Comparison of ENCODE assay signal across 34 cellular contexts in the genomic region with DNA sequence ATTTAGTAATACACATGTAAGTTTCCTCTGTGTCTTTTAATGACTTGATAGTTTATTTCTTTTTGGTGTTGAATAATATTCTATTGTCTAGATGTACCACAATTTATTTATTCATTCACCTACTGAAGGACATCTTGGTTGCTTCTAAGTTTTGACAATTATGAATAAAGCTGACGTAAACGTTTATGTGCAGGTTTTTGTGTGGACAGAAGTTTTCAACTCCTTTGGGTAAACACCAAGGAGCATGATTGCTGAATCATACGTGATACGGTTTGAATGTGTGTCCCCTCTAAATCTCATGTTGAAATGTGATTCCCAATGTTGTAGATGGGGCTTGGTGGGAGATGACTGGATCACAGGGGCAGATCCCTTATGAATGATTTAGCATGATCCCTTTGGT. TPM values are rescaled to one million over a fixed set of nuclear protein-coding genes. Genes with fewer than 3 reads are reported as not detected.
"Had no signal": no experiment of that assay in that cellular context is flagged by ENCODE, and none has a peak within 500 bp of the region (broad histone marks: within the 10 kb centered on the region; RNA-seq: fewer than 3 reads in every experiment).

No MANE protein-coding gene starts in this region.

- ATAC-seq: activated naive CD4-positive, alpha-beta T cell treated with anti-CD3 and anti-CD28 coated beads, Interleukin-2, amount 50 U/mL, for 72 hours; activated naive CD8-positive, alpha-beta T cell treated with anti-CD3 and anti-CD28 coated beads, Interleukin-2, amount 50 U/mL, for 24 hours; activated T-cell treated with anti-CD3 and anti-CD28 coated beads, Interleukin-2, amount 50 U/mL, for 4 hours; activated T-cell treated with anti-CD3 and anti-CD28 coated beads, Interleukin-2, amount 50 U/mL, for 72 hours; activated T-helper 17 cell treated with anti-CD3 and anti-CD28 coated beads, Interleukin-2, amount 50 U/mL, for 72 hours; body of pancreas had no signal

- FAIRE-seq: astrocyte, bronchial epithelial cell had no signal

- H3K4me1 ChIP-seq: adrenal gland, ascending aorta, body of pancreas, breast epithelium had no signal

- H3K36me3 ChIP-seq: adrenal gland, ascending aorta, brain microvascular endothelial cell, breast epithelium, cardiac muscle cell had no signal

- H3K9me3 ChIP-seq: adrenal gland, body of pancreas had no signal

- H3K27ac ChIP-seq: adrenal gland, ascending aorta, body of pancreas, brain microvascular endothelial cell, breast epithelium, cardiac muscle cell had no signal

- H3K4me3 ChIP-seq: adrenal gland, ascending aorta, body of pancreas, breast epithelium, cardiac muscle cell had no signal

- H3K27me3 ChIP-seq: adrenal gland, ascending aorta, body of pancreas, brain microvascular endothelial cell, breast epithelium had no signal

- DNase-seq: activated effector memory CD4-positive, alpha-beta T cell treated with anti-CD3 and anti-CD28 coated beads, Interleukin-2, amount 50 U/mL, for 16 hours; activated effector memory CD4-positive, alpha-beta T cell treated with Interleukin-2 at 50 U/mL for 16 hours; activated gamma-delta T cell; activated gamma-delta T cell treated with Interleukin-2 at 50 U/mL for 16 hours; activated naive CD4-positive, alpha-beta T cell; activated naive CD4-positive, alpha-beta T cell treated with anti-CD3 and anti-CD28 coated beads for 36 hours; activated naive CD4-positive, alpha-beta T cell treated with anti-CD3 and anti-CD28 coated beads, Interleukin-2, amount 10 ng/mL, durations not matched to agents 7 days and 5 days; activated naive CD4-positive, alpha-beta T cell treated with anti-CD3 and anti-CD28 coated beads, Interleukin-2, amount 50 U/mL, for 16 hours; activated naive CD4-positive, alpha-beta T cell treated with Interleukin-2 at 50 U/mL for 16 hours; activated naive CD8-positive, alpha-beta T cell treated with anti-CD3 and anti-CD28 coated beads for 36 hours; activated naive CD8-positive, alpha-beta T cell treated with anti-CD3 and anti-CD28 coated beads, Interleukin-2, amount 10 ng/mL, durations not matched to agents 7 days and 5 days; activated naive CD8-positive, alpha-beta T cell treated with anti-CD3 and anti-CD28 coated beads, Interleukin-2, amount 50 U/mL, for 24 hours; activated T-cell treated with anti-CD3 and anti-CD28 coated beads, Interleukin-2, amount 50 U/mL, for 24 hours; activated T-cell treated with anti-CD3 and anti-CD28 coated beads, Interleukin-2, amount 50 U/mL, for 4 hours; activated T-cell treated with anti-CD3 and anti-CD28 coated beads, Interleukin-2, amount 50 U/mL, for 48 hours; activated T-cell treated with anti-CD3 and anti-CD28 coated beads, Interleukin-2, amount 50 U/mL, for 72 hours; adrenal gland; amniotic stem cell; amygdala; anterior cingulate cortex; aorta; body of pancreas; brain microvascular endothelial cell; caudate nucleus; central memory CD4-positive, alpha-beta T cell; cerebellar nuclear complex had no signal

RNA-seq across cellular contexts. Expression of a gene that starts 21.5 kb away (rescaled TPM):
- total RNA-seq: astrocyte, cardiac muscle cell, chondrocyte had no signal
- polyA plus RNA-seq: cardiac muscle cell had no signal
